8 cellular contexts compared by ENCODE assay signal in the genomic region with DNA sequence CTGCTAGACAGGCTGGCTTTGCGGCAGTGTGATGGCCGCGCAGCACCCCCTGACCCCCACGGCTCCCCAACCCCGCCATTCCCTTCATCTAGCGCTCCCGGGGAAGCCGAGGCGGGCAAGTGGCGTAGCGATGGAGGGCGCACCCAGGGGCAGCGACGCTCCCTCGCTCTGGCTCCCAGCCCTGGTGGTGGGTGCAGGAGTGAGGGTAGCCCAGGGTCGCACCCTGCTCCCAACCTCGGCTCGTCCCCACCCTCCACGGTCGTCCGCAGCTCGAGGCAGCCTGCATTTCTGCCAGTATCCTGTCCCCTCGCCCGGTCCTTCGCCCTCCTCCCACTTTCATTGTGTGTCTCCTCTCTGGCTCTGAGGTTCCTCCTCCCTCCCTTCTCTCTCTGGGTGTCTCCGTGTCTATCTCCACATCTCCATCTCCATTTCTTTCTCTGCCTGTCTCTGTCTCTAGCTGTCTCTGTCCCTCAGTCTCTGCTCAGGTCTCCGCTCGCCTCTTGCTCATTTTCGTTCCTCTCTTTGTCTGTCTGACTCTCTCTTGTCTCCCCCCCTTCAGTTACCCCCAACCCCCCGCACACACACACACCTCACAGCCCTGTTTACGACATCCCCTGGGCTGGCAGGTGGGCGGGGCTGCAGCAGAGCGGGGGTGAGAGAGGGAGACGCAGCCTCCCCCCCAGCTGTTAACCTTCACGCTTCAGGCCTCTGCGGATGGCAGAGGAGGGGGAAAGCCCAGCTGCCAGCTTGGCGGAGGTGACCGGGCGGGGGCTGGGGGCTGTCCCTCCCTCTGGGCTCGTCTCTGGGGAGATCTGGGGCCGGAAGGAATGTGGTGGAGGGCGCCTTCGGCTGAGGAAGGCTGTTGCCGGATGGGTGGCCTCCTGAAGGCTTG. TPM values are rescaled to one million over a fixed set of nuclear protein-coding genes. Genes with fewer than 3 reads are reported as not detected.
DNase-seq lines count a peak whose midpoint lies in the region; ATAC-seq and TF ChIP-seq lines count a peak whose summit lies in the region.

No MANE protein-coding gene starts in this region.

- peak overlapping the region; percentile 73 for H2AFZ ChIP-seq in parathyroid adenoma

- H3K27me3 ChIP-seq in parathyroid adenoma (ENCODE audit: control insufficient read depth, insufficient read depth, low read length) (no peaks in the 10 kb centered on the region), upper lobe of left lung (peaks cover 0 to 36% (median 20%) of the 10 kb centered on the region in 4 donors)

- WGBS in upper lobe of left lung, 2 donors: 2 to 3% methylated on average over 19 to 39 of the region's 44 CpGs

- ATAC-seq in GM21390 (IDR thresholded peaks at IDR 0.05; ENCODE audit: unreplicated experiment) (peak; percentile 35), upper lobe of left lung (ENCODE audit: low FRiP score in 2 of 2) (peak in 1 of 2 donors; percentile 33)

- H3K9me3 ChIP-seq in parathyroid adenoma (ENCODE audit: control insufficient read depth, low read length): no peaks in the 10 kb centered on the region
- no peaks in the 10 kb centered on the region for H3K9me3 ChIP-seq in upper lobe of left lung

- no peak for TF ChIP-seq EP300 in upper lobe of left lung (IDR thresholded peaks at IDR 0.05)

- TF ChIP-seq CTCF in fibroblast of mammary gland (conservative IDR thresholded peaks at IDR 0.05; ENCODE audit: control insufficient read depth, insufficient read depth, low read depth, low read length) (no peak), parathyroid adenoma (IDR thresholded peaks at IDR 0.05) (no peak), upper lobe of left lung (IDR thresholded peaks at IDR 0.05) (peak in 1 of 6 experiments; percentile 18)

- H3K36me3 ChIP-seq in parathyroid adenoma (ENCODE audit: control insufficient read depth, insufficient read depth, low read length) (no peaks in the 10 kb centered on the region), upper lobe of left lung (no peaks in the 10 kb centered on the region)

- H3K4me3 ChIP-seq in fibroblast of mammary gland (ENCODE audit: control insufficient read depth, low read depth, low read length) (peak overlapping the region; percentile 40), parathyroid adenoma (ENCODE audit: low read depth, low read length) (peak overlapping the region; percentile 52), upper lobe of left lung (peak overlapping the region in 3 of 4 donors; percentile 24 to 45 (median 44))

- H3K9ac ChIP-seq in parathyroid adenoma: no peak overlapping the region

- H3K4me2 ChIP-seq in parathyroid adenoma (ENCODE audit: low read length): peak overlapping the region; percentile 80

- no peaks in the 10 kb centered on the region for H3K79me2 ChIP-seq in parathyroid adenoma

- H3K27ac ChIP-seq in parathyroid adenoma (no peak overlapping the region), upper lobe of left lung (peak overlapping the region in 2 of 4 donors; percentile 4 to 18)

- DNase-seq in COR-L47 (lab: John Stamatoyannopoulos, UW) (peak; percentile 47), NCI-H1694 (lab: John Stamatoyannopoulos, UW) (peak; percentile 94), activated T-cell treated with anti-CD3 and anti-CD28 coated beads for 4 hours (peak; percentile 82), fibroblast of mammary gland (ENCODE audit: low read depth) (peak; percentile 57), upper lobe of left lung (peak in 1 of 2 donors; percentile 82), epidermal melanocyte (ENCODE audit: insufficient read length, low spot score) (no peak)

- peaks cover 15% of the 10 kb centered on the region for H3K4me1 ChIP-seq in parathyroid adenoma
- peaks cover 25 to 35% (median 33%) of the 10 kb centered on the region in 4 donors for H3K4me1 ChIP-seq in upper lobe of left lung

- TF ChIP-seq POLR2A in upper lobe of left lung (IDR thresholded peaks at IDR 0.05): no peak

RNA-seq across cellular contexts. Expression of a gene that starts 48.7 kb away (rescaled TPM):
- under 1 TPM in 3 of 6 donors, not detected in 3; 0.10 to 0.15 (median 0.11) TPM for total RNA-seq in upper lobe of left lung
